In the genomic region with DNA sequence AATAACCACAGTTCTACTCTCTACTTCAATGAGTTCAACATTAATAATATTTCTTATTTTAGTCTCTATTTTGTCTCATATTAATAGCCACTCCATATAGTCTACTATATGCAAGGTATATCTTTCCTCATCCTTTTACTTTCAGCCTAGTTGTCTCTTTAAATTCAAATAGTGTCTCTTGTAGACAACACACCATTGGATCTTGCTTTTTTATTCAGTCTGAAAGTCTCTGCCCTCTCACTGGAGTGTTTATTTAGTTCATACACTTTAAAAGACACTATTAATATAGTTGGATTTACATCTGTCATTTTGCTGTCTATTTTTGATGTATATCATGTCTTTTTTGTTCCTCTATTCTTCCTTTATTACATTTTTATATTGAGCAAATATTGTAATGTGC, we compare ENCODE assay signal across 7 cellular contexts.
"Had no signal": no experiment of that assay in that cellular context is flagged by ENCODE, and none has a peak within 500 bp of the region (broad histone marks: within the 10 kb centered on the region; RNA-seq: fewer than 3 reads in every experiment).

No MANE protein-coding gene starts in this region.

- DNase-seq: IMR-90, KBM-7, KG1 had no signal

- H3K4me3 ChIP-seq: K562 had no signal

- H3K27ac ChIP-seq: HL-60 had no signal

- H3K4me1 Mint-ChIP-seq: IgD-negative memory B cell had no signal

- H3K27ac Mint-ChIP-seq: IgD-negative memory B cell had no signal

- ATAC-seq: HepG2, K562 had no signal

- H3K36me3 Mint-ChIP-seq: IgD-negative memory B cell had no signal

- H3K4me3 Mint-ChIP-seq: IgD-negative memory B cell had no signal
